Comparison of ENCODE assay signal across 1 cellular context in the genomic region with DNA sequence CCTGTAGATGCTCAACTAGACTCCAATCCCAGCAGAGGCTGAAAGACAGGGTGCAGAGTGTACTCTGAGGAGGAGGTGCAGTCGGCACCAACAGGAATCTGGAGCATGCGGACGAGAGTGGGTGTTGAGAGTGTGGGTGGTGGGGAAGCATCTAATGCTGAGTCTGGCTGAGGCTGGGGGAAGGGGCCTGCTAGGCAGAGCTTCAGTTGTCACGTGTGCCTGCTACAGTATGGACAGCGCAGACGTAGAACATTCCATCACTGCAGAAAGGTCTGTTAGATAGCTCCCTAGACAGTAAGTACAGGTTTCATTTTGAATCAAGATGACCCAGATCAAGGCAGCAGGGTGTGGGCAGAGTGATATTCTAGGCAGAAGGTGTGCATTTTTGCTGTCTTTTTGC.
TF ChIP-seq lines count a peak whose summit lies in the region.

No MANE protein-coding gene starts in this region.

TF ChIP-seq in SK-N-SH, 30 proteins besides CTCF, POLR2A, EP300 and RAD21 (continued from another document):
- TF ChIP-seq JUND (IDR thresholded peaks at IDR 0.05) (no peak), POLR2AphosphoS5 (IDR thresholded peaks at IDR 0.05; ENCODE audit: low read depth, low read length) (no peak), USF2 (IDR thresholded peaks at IDR 0.05; ENCODE audit: borderline replicate concordance, low read depth, low read length) (no peak), TAF1 (IDR thresholded peaks at IDR 0.05; ENCODE audit: borderline replicate concordance, low read depth, low read length) (no peak), EZH2phosphoT487 (IDR thresholded peaks at IDR 0.05; ENCODE audit: borderline replicate concordance, low read depth) (no peak), YY1 (IDR thresholded peaks at IDR 0.05; ENCODE audit: low read depth) (no peak), FOXJ3 (CRISPR knock-in tag; IDR thresholded peaks at IDR 0.05) (no peak), RFX5 (IDR thresholded peaks at IDR 0.05; ENCODE audit: low read length) (no peak)
TF ChIP-seq in SK-N-SH: peak in this region for 0.
